1 cellular context compared by ENCODE assay signal in genomic region chr11:14892036-14892556, GRCh38.
TF ChIP-seq lines count a peak whose summit lies in the region.

Gene CYP2R1, minus strand, starts transcription at chr11:14892231. Its CDS starts 26 bp downstream, at chr11:14892205.

TF ChIP-seq in HEK293, 187 proteins besides CTCF, POLR2A, EP300 and RAD21 (continued from another document and continues in another):
- TF ChIP-seq PBX3 (CRISPR knock-in tag; IDR thresholded peaks at IDR 0.05) (0 out of 2 replicates have a peak, but pooled peaks have one; percentile 43), ZNF629 (tag by site-specific recombination; IDR thresholded peaks at IDR 0.05) (no peak), TRIM28 (IDR thresholded peaks at IDR 0.05; ENCODE audit: borderline replicate concordance, low read length) (peak; percentile 15; the same call in 1 of the 2 replicates), REST (tag by site-specific recombination; IDR thresholded peaks at IDR 0.05) (no peak), ZNF449 (tag by site-specific recombination; IDR thresholded peaks at IDR 0.05) (no peak), ZNF76 (tag by site-specific recombination; IDR thresholded peaks at IDR 0.05; ENCODE audit: borderline replicate concordance, low read depth) (no peak), KLF10 (tag by site-specific recombination; IDR thresholded peaks at IDR 0.05) (no peak), FEZF1 (tag by site-specific recombination; IDR thresholded peaks at IDR 0.05) (no peak), ZNF777 (tag by site-specific recombination; IDR thresholded peaks at IDR 0.05; ENCODE audit: borderline replicate concordance) (0 out of 2 replicates have a peak, but pooled peaks have one; percentile 3), GLIS2 (tag by site-specific recombination; IDR thresholded peaks at IDR 0.05) (peak; percentile 82), ZNF785 (tag by site-specific recombination; IDR thresholded peaks at IDR 0.05) (no peak), ZNF623 (tag by site-specific recombination; IDR thresholded peaks at IDR 0.05) (no peak), ZNF555 (tag by site-specific recombination; conservative IDR thresholded peaks at IDR 0.05) (no peak), SP3 (tag by site-specific recombination; IDR thresholded peaks at IDR 0.05) (peak; percentile 22), ZNF280D (tag by site-specific recombination; IDR thresholded peaks at IDR 0.05) (no peak), TCF7L2 (IDR thresholded peaks at IDR 0.05; ENCODE audit: borderline replicate concordance, low read depth, low read length) (no peak), ZNF23 (tag by site-specific recombination; IDR thresholded peaks at IDR 0.05; ENCODE audit: borderline replicate concordance) (no peak), INSM2 (tag by site-specific recombination; IDR thresholded peaks at IDR 0.05) (no peak), ZNF521 (tag by site-specific recombination; IDR thresholded peaks at IDR 0.05) (no peak), ZNF580 (tag by site-specific recombination; IDR thresholded peaks at IDR 0.05) (peak; percentile 90), ZNF169 (tag by site-specific recombination; IDR thresholded peaks at IDR 0.05) (no peak), KLF17 (tag by site-specific recombination; IDR thresholded peaks at IDR 0.05) (0 out of 2 replicates have a peak, but pooled peaks have one; percentile 17), ZNF341 (tag by site-specific recombination; IDR thresholded peaks at IDR 0.05; ENCODE audit: low read depth) (peak; percentile 52), ZFP69B (tag by site-specific recombination; IDR thresholded peaks at IDR 0.05) (0 out of 2 replicates have a peak, but pooled peaks have one; percentile 46), ZBTB17 (tag by site-specific recombination; IDR thresholded peaks at IDR 0.05) (peak; percentile 73), ZNF692 (tag by site-specific recombination; IDR thresholded peaks at IDR 0.05) (peak; percentile 40; the same call in 1 of the 2 replicates), ZNF501 (tag by site-specific recombination; IDR thresholded peaks at IDR 0.05) (peak; percentile 26; the same call in 1 of the 2 replicates), PRDM2 (tag by site-specific recombination; IDR thresholded peaks at IDR 0.05; ENCODE audit: borderline replicate concordance) (no peak), ZNF549 (tag by site-specific recombination; IDR thresholded peaks at IDR 0.05) (no peak), ZNF670 (tag by site-specific recombination; IDR thresholded peaks at IDR 0.05; ENCODE audit: low read depth) (no peak), ZNF561 (tag by site-specific recombination; IDR thresholded peaks at IDR 0.05; ENCODE audit: borderline replicate concordance) (0 out of 2 replicates have a peak, but pooled peaks have one; percentile 50), ZBTB48 (tag by site-specific recombination; IDR thresholded peaks at IDR 0.05) (peak; percentile 80), ZEB2 (tag by site-specific recombination; IDR thresholded peaks at IDR 0.05) (0 out of 2 replicates have a peak, but pooled peaks have one; percentile 0), ZNF354C (tag by site-specific recombination; IDR thresholded peaks at IDR 0.05; ENCODE audit: borderline replicate concordance, low read depth) (no peak), ZNF223 (tag by site-specific recombination; IDR thresholded peaks at IDR 0.05) (peak; percentile 100), ZNF639 (tag by site-specific recombination; IDR thresholded peaks at IDR 0.05) (no peak)
